In the genomic region with DNA sequence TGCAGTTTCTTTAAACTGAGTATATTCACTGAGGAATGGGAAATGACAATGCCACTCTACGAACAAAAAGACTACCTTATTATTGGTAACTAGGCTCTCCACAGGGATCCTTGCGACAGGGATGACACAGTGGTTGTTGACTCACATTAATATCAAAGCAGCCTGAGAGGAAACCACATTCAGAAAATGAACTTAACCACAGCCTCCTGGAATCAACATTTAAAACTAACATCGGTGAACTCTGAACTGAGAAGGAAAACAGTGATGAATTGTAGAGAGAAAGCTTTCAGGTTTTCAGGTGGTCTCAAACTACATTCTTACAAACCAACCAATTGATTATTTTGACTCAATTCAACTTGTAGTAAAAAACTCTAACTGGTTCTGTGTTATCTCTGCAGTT, we compare ENCODE assay signal across 8 cellular contexts.
DNase-seq lines count a peak whose midpoint lies in the region; ATAC-seq and FAIRE-seq lines count a peak whose summit lies in the region.

No MANE protein-coding gene starts in this region.

- peak overlapping the region; percentile 88 to 96 (median 94) for H3K27ac Mint-ChIP-seq in naive B cell

- peak overlapping the region in 5 of 8 donors; percentile 4 to 78 (median 56) for H3K4me3 Mint-ChIP-seq in naive B cell

- no peak for ATAC-seq in naive B cell (ENCODE audit: low read depth in 2 of 2)

- H3K36me3 Mint-ChIP-seq in naive B cell: no peaks in the 10 kb centered on the region

- H3K4me1 Mint-ChIP-seq in naive B cell: peaks cover 36 to 48% (median 47%) of the 10 kb centered on the region in 3 donors

- peak; percentile 9 for DNase-seq in activated CD4-positive, CD25-positive, alpha-beta regulatory T cell treated with anti-CD3 and anti-CD28 coated beads, Interleukin-2, amount 50 U/mL, for 16 hours (ENCODE audit: low read depth, low spot score)
- no peak for DNase-seq in activated CD4-positive, CD25-positive, alpha-beta regulatory T cell treated with anti-CD3 and anti-CD28 coated beads, Interleukin-2, amount 50 U/mL, for 72 hours
- DNase-seq in KBM-7 (peak; percentile 71), naive B cell (no peak), foreskin melanocyte (no peak), COLO668 (lab: John Stamatoyannopoulos, UW; ENCODE audit: unreplicated experiment) (no peak), HTR-8/SVneo (ENCODE audit: insufficient read length, low spot score) (no peak)
- DNase-seq in activated T-helper 9 cell treated with anti-CD3 and anti-CD28 coated beads, Interleukin-2, amount 50 U/mL, for 16 hours (ENCODE audit: low read depth): peak; percentile 11

- FAIRE-seq in HTR-8/SVneo (lab: Jason Lieb, UNC): no peak

- H3K9me3 Mint-ChIP-seq in naive B cell: no peaks in the 10 kb centered on the region

- in situ Hi-C loops in KBM-7 (cut with MboI; ENCODE audit: low pct_unique_long_range_greater_than_20kb, low sequenced_read_pairs): no loop called here

- H3K27me3 Mint-ChIP-seq in naive B cell: no peaks in the 10 kb centered on the region

Comparison
In these comparisons a context has a peak if more than half of its experiments do, and no peak if none do; other contexts are left out.
1. DNase-seq: peak in activated CD4-positive, CD25-positive, alpha-beta regulatory T cell treated with anti-CD3 and anti-CD28 coated beads, Interleukin-2, amount 50 U/mL, for 16 hours (single experiment), KBM-7 (single experiment) and activated T-helper 9 cell treated with anti-CD3 and anti-CD28 coated beads, Interleukin-2, amount 50 U/mL, for 16 hours (single experiment); none in activated CD4-positive, CD25-positive, alpha-beta regulatory T cell treated with anti-CD3 and anti-CD28 coated beads, Interleukin-2, amount 50 U/mL, for 72 hours (single experiment), naive B cell (single experiment), foreskin melanocyte (single experiment), COLO668 (single experiment) and HTR-8/SVneo (single experiment).